In the genomic region with DNA sequence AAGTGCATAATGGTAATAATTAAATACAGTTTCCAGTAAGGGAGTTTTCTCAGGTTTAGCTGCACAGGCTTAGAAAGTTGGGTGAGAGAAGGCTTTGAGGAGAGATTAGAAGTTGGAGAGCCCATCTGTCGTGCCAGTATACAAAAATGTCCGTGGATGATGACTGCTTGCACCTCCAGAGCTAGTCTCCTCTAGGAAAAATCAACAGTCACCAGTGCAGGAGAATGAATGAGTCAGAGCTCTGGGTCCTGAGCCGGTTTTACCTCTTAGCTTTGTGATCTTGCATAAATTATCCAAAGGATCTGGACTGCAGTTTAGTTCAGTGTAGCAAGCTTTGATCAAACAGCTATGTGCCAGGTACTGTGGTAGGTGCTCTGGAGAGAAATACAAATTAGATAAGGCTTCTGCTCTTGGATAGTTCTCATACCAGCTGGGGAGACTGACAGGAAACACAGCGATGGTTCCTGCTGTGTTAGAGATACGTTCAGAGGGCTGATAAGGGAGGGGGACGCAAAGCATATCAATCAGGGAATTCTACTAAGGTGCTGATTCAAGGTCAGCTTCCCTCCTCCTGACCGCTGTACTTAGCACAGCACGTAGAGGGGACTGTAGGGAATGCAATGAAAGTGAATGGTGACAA, we compare ENCODE assay signal across 1 cellular context.
TF ChIP-seq lines count a peak whose summit lies in the region.

No MANE protein-coding gene starts in this region.

TF ChIP-seq in K562, 482 proteins besides CTCF, POLR2A, EP300 and RAD21 (continued from another document and continues in another):
- TF ChIP-seq, protein P1, sequence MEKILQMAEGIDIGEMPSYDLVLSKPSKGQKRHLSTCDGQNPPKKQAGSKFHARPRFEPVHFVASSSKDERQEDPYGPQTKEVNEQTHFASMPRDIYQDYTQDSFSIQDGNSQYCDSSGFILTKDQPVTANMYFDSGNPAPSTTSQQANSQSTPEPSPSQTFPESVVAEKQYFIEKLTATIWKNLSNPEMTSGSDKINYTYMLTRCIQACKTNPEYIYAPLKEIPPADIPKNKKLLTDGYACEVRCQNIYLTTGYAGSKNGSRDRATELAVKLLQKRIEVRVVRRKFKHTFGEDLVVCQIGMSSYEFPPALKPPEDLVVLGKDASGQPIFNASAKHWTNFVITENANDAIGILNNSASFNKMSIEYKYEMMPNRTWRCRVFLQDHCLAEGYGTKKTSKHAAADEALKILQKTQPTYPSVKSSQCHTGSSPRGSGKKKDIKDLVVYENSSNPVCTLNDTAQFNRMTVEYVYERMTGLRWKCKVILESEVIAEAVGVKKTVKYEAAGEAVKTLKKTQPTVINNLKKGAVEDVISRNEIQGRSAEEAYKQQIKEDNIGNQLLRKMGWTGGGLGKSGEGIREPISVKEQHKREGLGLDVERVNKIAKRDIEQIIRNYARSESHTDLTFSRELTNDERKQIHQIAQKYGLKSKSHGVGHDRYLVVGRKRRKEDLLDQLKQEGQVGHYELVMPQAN (IDR thresholded peaks at IDR 0.05; ENCODE audit: borderline replicate concordance) = no peak
- no peak for TF ChIP-seq HNRNPUL1 (IDR thresholded peaks at IDR 0.05; ENCODE audit: low read length)
- TF ChIP-seq TARDBP (IDR thresholded peaks at IDR 0.05) = no peak
- no peak for TF ChIP-seq SLC30A9 (CRISPR knock-in tag; IDR thresholded peaks at IDR 0.05)
- TF ChIP-seq ZNF696 (CRISPR knock-in tag; conservative IDR thresholded peaks at IDR 0.05) = no peak
- TF ChIP-seq HCFC1 (IDR thresholded peaks at IDR 0.05; ENCODE audit: low read depth, low read length) = no peak
- TF ChIP-seq ZC3H4 (CRISPR knock-in tag; IDR thresholded peaks at IDR 0.05; ENCODE audit: borderline replicate concordance) = no peak
- no peak for TF ChIP-seq ZNF75A (CRISPR knock-in tag; IDR thresholded peaks at IDR 0.05)
- no peak for TF ChIP-seq KDM4B (IDR thresholded peaks at IDR 0.05; ENCODE audit: borderline replicate concordance in 2 of 2, low read depth in 1 of 2)
- TF ChIP-seq, protein P2, sequence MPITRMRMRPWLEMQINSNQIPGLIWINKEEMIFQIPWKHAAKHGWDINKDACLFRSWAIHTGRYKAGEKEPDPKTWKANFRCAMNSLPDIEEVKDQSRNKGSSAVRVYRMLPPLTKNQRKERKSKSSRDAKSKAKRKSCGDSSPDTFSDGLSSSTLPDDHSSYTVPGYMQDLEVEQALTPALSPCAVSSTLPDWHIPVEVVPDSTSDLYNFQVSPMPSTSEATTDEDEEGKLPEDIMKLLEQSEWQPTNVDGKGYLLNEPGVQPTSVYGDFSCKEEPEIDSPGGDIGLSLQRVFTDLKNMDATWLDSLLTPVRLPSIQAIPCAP (CRISPR knock-in tag; IDR thresholded peaks at IDR 0.05; ENCODE audit: borderline replicate concordance) = no peak
- no peak for TF ChIP-seq ZNF133 (CRISPR knock-in tag; IDR thresholded peaks at IDR 0.05)
- TF ChIP-seq, protein P3, sequence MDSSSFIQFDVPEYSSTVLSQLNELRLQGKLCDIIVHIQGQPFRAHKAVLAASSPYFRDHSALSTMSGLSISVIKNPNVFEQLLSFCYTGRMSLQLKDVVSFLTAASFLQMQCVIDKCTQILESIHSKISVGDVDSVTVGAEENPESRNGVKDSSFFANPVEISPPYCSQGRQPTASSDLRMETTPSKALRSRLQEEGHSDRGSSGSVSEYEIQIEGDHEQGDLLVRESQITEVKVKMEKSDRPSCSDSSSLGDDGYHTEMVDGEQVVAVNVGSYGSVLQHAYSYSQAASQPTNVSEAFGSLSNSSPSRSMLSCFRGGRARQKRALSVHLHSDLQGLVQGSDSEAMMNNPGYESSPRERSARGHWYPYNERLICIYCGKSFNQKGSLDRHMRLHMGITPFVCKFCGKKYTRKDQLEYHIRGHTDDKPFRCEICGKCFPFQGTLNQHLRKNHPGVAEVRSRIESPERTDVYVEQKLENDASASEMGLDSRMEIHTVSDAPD (CRISPR knock-in tag; IDR thresholded peaks at IDR 0.05) = no peak
- TF ChIP-seq, protein P4, sequence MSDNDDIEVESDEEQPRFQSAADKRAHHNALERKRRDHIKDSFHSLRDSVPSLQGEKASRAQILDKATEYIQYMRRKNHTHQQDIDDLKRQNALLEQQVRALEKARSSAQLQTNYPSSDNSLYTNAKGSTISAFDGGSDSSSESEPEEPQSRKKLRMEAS (CRISPR knock-in tag; IDR thresholded peaks at IDR 0.05) = no peak
- TF ChIP-seq SUPT5H (IDR thresholded peaks at IDR 0.05) = no peak
- peak in 1 of 2 experiments; percentile 32; a peak in 2 of 4 replicates for TF ChIP-seq KDM1A (IDR thresholded peaks at IDR 0.05)
- TF ChIP-seq RBM25 (IDR thresholded peaks at IDR 0.05; ENCODE audit: low read depth, low read length, severe bottlenecking) = no peak
- peak; percentile 60 for TF ChIP-seq ARID1B (IDR thresholded peaks at IDR 0.05)
- TF ChIP-seq CXXC5 (CRISPR knock-in tag; IDR thresholded peaks at IDR 0.05) = peak; percentile 52; the same call in 1 of the 2 replicates
- peak; percentile 24 for TF ChIP-seq MEIS2 (IDR thresholded peaks at IDR 0.05; ENCODE audit: partially characterized antibody)
- TF ChIP-seq BCL6 (CRISPR knock-in tag; IDR thresholded peaks at IDR 0.05) = no peak
- TF ChIP-seq, protein P5, sequence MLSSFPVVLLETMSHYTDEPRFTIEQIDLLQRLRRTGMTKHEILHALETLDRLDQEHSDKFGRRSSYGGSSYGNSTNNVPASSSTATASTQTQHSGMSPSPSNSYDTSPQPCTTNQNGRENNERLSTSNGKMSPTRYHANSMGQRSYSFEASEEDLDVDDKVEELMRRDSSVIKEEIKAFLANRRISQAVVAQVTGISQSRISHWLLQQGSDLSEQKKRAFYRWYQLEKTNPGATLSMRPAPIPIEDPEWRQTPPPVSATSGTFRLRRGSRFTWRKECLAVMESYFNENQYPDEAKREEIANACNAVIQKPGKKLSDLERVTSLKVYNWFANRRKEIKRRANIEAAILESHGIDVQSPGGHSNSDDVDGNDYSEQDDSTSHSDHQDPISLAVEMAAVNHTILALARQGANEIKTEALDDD (IDR thresholded peaks at IDR 0.05) = peak; percentile 24; the same call in 1 of the 2 replicates
- TF ChIP-seq, protein P6, sequence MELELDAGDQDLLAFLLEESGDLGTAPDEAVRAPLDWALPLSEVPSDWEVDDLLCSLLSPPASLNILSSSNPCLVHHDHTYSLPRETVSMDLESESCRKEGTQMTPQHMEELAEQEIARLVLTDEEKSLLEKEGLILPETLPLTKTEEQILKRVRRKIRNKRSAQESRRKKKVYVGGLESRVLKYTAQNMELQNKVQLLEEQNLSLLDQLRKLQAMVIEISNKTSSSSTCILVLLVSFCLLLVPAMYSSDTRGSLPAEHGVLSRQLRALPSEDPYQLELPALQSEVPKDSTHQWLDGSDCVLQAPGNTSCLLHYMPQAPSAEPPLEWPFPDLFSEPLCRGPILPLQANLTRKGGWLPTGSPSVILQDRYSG (tag; conservative IDR thresholded peaks at IDR 0.05; ENCODE audit: low read depth) = no peak
- no peak for TF ChIP-seq ZNF644 (tag; IDR thresholded peaks at IDR 0.05; ENCODE audit: low read depth)
- TF ChIP-seq HMG20B (CRISPR knock-in tag; IDR thresholded peaks at IDR 0.05) = no peak
- peak; percentile 67 for TF ChIP-seq FOSL1 (tag; conservative IDR thresholded peaks at IDR 0.05)
- TF ChIP-seq, protein P7, sequence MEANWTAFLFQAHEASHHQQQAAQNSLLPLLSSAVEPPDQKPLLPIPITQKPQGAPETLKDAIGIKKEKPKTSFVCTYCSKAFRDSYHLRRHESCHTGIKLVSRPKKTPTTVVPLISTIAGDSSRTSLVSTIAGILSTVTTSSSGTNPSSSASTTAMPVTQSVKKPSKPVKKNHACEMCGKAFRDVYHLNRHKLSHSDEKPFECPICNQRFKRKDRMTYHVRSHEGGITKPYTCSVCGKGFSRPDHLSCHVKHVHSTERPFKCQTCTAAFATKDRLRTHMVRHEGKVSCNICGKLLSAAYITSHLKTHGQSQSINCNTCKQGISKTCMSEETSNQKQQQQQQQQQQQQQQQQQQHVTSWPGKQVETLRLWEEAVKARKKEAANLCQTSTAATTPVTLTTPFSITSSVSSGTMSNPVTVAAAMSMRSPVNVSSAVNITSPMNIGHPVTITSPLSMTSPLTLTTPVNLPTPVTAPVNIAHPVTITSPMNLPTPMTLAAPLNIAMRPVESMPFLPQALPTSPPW (CRISPR knock-in tag; IDR thresholded peaks at IDR 0.05) = peak; percentile 21
- peak; percentile 52; the same call in 1 of the 2 replicates for TF ChIP-seq DPF2 (IDR thresholded peaks at IDR 0.05)
- TF ChIP-seq NFRKB (IDR thresholded peaks at IDR 0.05; ENCODE audit: low read depth) = no peak
- TF ChIP-seq RCOR1 (IDR thresholded peaks at IDR 0.05; ENCODE audit: borderline replicate concordance in 1 of 2, low read depth in 2 of 2, low read length in 2 of 2) = peak in 1 of 2 experiments; percentile 42; a peak in 1 of 4 replicates
- no peak for TF ChIP-seq SIN3B (IDR thresholded peaks at IDR 0.05; ENCODE audit: low read depth)
- TF ChIP-seq, protein P8, sequence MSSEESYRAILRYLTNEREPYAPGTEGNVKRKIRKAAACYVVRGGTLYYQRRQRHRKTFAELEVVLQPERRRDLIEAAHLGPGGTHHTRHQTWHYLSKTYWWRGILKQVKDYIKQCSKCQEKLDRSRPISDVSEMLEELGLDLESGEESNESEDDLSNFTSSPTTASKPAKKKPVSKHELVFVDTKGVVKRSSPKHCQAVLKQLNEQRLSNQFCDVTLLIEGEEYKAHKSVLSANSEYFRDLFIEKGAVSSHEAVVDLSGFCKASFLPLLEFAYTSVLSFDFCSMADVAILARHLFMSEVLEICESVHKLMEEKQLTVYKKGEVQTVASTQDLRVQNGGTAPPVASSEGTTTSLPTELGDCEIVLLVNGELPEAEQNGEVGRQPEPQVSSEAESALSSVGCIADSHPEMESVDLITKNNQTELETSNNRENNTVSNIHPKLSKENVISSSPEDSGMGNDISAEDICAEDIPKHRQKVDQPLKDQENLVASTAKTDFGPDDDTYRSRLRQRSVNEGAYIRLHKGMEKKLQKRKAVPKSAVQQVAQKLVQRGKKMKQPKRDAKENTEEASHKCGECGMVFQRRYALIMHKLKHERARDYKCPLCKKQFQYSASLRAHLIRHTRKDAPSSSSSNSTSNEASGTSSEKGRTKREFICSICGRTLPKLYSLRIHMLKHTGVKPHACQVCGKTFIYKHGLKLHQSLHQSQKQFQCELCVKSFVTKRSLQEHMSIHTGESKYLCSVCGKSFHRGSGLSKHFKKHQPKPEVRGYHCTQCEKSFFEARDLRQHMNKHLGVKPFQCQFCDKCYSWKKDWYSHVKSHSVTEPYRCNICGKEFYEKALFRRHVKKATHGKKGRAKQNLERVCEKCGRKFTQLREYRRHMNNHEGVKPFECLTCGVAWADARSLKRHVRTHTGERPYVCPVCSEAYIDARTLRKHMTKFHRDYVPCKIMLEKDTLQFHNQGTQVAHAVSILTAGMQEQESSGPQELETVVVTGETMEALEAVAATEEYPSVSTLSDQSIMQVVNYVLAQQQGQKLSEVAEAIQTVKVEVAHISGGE (CRISPR knock-in tag; IDR thresholded peaks at IDR 0.05) = no peak
- TF ChIP-seq, protein P9, sequence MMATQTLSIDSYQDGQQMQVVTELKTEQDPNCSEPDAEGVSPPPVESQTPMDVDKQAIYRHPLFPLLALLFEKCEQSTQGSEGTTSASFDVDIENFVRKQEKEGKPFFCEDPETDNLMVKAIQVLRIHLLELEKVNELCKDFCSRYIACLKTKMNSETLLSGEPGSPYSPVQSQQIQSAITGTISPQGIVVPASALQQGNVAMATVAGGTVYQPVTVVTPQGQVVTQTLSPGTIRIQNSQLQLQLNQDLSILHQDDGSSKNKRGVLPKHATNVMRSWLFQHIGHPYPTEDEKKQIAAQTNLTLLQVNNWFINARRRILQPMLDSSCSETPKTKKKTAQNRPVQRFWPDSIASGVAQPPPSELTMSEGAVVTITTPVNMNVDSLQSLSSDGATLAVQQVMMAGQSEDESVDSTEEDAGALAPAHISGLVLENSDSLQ (IDR thresholded peaks at IDR 0.05) = peak; percentile 53
- TF ChIP-seq, protein P10, sequence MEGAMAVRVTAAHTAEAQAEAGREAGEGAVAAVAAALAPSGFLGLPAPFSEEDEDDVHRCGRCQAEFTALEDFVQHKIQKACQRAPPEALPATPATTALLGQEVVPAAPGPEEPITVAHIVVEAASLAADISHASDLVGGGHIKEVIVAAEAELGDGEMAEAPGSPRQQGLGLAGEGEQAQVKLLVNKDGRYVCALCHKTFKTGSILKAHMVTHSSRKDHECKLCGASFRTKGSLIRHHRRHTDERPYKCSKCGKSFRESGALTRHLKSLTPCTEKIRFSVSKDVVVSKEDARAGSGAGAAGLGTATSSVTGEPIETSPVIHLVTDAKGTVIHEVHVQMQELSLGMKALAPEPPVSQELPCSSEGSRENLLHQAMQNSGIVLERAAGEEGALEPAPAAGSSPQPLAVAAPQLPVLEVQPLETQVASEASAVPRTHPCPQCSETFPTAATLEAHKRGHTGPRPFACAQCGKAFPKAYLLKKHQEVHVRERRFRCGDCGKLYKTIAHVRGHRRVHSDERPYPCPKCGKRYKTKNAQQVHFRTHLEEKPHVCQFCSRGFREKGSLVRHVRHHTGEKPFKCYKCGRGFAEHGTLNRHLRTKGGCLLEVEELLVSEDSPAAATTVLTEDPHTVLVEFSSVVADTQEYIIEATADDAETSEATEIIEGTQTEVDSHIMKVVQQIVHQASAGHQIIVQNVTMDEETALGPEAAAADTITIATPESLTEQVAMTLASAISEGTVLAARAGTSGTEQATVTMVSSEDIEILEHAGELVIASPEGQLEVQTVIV (CRISPR knock-in tag; IDR thresholded peaks at IDR 0.05; ENCODE audit: borderline replicate concordance) = no peak
- TF ChIP-seq SOX6 (IDR thresholded peaks at IDR 0.05) = 0 out of 2 replicates have a peak, but pooled peaks have one; percentile 9
- TF ChIP-seq, protein P11, sequence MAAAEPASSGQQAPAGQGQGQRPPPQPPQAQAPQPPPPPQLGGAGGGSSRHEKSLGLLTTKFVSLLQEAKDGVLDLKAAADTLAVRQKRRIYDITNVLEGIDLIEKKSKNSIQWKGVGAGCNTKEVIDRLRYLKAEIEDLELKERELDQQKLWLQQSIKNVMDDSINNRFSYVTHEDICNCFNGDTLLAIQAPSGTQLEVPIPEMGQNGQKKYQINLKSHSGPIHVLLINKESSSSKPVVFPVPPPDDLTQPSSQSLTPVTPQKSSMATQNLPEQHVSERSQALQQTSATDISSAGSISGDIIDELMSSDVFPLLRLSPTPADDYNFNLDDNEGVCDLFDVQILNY (CRISPR knock-in tag; IDR thresholded peaks at IDR 0.05) = no peak
- TF ChIP-seq, protein P12, sequence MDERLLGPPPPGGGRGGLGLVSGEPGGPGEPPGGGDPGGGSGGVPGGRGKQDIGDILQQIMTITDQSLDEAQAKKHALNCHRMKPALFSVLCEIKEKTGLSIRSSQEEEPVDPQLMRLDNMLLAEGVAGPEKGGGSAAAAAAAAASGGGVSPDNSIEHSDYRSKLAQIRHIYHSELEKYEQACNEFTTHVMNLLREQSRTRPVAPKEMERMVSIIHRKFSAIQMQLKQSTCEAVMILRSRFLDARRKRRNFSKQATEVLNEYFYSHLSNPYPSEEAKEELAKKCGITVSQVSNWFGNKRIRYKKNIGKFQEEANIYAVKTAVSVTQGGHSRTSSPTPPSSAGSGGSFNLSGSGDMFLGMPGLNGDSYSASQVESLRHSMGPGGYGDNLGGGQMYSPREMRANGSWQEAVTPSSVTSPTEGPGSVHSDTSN (CRISPR knock-in tag; IDR thresholded peaks at IDR 0.05; ENCODE audit: low read depth) = no peak
- TF ChIP-seq, protein P12 (tag; conservative IDR thresholded peaks at IDR 0.05; ENCODE audit: low read depth) = peak; percentile 46; the same call in 1 of the 2 replicates
- 0 out of 2 replicates have a peak, but pooled peaks have one; percentile 29 for TF ChIP-seq SMARCC2 (IDR thresholded peaks at IDR 0.05; ENCODE audit: low read depth)
